In the genomic region with DNA sequence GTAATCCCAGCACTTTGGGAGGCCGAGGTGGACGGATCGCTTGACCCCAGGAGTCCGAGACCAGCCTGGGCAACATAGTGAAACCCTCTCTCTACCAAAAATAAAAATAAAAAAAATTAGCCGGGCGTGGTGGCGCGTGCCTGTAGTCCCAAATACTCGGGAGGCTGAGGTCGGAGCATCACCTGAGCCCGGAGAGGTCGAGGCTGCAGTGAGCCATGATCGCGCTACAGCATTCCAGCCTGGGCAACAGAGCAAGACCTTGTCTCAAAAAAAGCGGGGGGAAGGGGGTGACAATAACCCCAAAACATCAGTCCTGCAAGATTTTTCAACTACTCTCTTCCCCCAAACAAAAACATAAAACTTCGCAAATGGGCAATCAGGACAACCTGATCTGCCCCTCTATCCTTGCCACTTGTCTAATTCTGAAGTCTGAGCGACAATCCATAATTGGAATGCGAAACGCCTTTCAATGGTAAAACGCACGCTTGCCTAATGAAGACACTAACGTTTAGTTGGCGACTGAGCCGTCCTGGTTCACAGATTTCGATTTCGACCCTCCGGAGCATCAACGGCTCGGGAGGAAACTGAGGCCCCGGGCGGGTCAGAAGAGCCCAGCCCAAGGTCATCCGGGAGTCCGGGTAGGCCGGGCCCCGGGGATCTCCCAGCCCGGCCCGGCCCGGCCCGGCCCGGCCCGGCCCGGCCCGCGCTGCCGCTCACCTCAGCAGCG, we compare ENCODE assay signal across 8 cellular contexts. TPM values are rescaled to one million over a fixed set of nuclear protein-coding genes. Genes with fewer than 3 reads are reported as not detected.
A peak's percentile ranks its signal among the peaks of the same experiment; 100 is the strongest.
DNase-seq lines count a peak whose midpoint lies in the region; ATAC-seq lines count a peak whose summit lies in the region.

No MANE protein-coding gene starts in this region.

- H3K4me1 Mint-ChIP-seq in stimulated activated naive CD8-positive, alpha-beta T cell treated with anti-CD3 and anti-CD28 coated beads, Interleukin-15, Interleukin-2, amounts not matched to agents 100 ng/mL and 50 ng/mL, for 24 hours (ENCODE audit: low read depth) = peaks cover 18% of the 10 kb centered on the region
- H3K4me1 Mint-ChIP-seq in activated T-cell treated with anti-CD3 and anti-CD28 coated beads, Interleukin-2, amount 50 U/mL, for 72 hours (ENCODE audit: low read depth) = peaks cover 15% of the 10 kb centered on the region
- peaks cover 0 to 6% of the 10 kb centered on the region in 2 donors for H3K4me1 Mint-ChIP-seq in immature natural killer cell

- no peaks in the 10 kb centered on the region for H3K27me3 ChIP-seq in subcutaneous abdominal adipose tissue (ENCODE audit: control insufficient read depth in 5 of 5, insufficient read depth in 4 of 5, low read length in 5 of 5)

- H3K9me3 Mint-ChIP-seq in stimulated activated naive CD8-positive, alpha-beta T cell treated with anti-CD3 and anti-CD28 coated beads, Interleukin-15, Interleukin-2, amounts not matched to agents 100 ng/mL and 50 ng/mL, for 24 hours = peaks cover 5% of the 10 kb centered on the region
- H3K9me3 Mint-ChIP-seq in activated T-cell treated with anti-CD3 and anti-CD28 coated beads, Interleukin-2, amount 50 U/mL, for 72 hours = peaks cover 0 to 5% of the 10 kb centered on the region in 2 donors
- H3K9me3 Mint-ChIP-seq in immature natural killer cell = no peaks in the 10 kb centered on the region

- no peaks in the 10 kb centered on the region for H3K9me3 ChIP-seq in subcutaneous abdominal adipose tissue (ENCODE audit: control insufficient read depth in 5 of 5, low read length in 5 of 5)

- peak overlapping the region; percentile 90 for H3K27ac Mint-ChIP-seq in stimulated activated naive CD8-positive, alpha-beta T cell treated with anti-CD3 and anti-CD28 coated beads, Interleukin-15, Interleukin-2, amounts not matched to agents 100 ng/mL and 50 ng/mL, for 24 hours
- peak overlapping the region; percentile 87 for H3K27ac Mint-ChIP-seq in activated T-cell treated with anti-CD3 and anti-CD28 coated beads, Interleukin-2, amount 50 U/mL, for 72 hours
- H3K27ac Mint-ChIP-seq in immature natural killer cell = peak overlapping the region; percentile 37 to 84 (median 66)

- no peaks in the 10 kb centered on the region for H3K27me3 Mint-ChIP-seq in stimulated activated naive CD8-positive, alpha-beta T cell treated with anti-CD3 and anti-CD28 coated beads, Interleukin-15, Interleukin-2, amounts not matched to agents 100 ng/mL and 50 ng/mL, for 24 hours
- no peaks in the 10 kb centered on the region for H3K27me3 Mint-ChIP-seq in activated T-cell treated with anti-CD3 and anti-CD28 coated beads, Interleukin-2, amount 50 U/mL, for 72 hours (ENCODE audit: low read depth)
- peaks cover 2 to 5% (median 3%) of the 10 kb centered on the region in 3 donors for H3K27me3 Mint-ChIP-seq in immature natural killer cell (ENCODE audit: low read depth in 3 of 3)

- no peak for DNase-seq in stimulated activated naive CD8-positive, alpha-beta T cell treated with anti-CD3 and anti-CD28 coated beads, Interleukin-15, Interleukin-2, amounts not matched to agents 100 U/mL and 50 U/mL, for 24 hours
- no peak for DNase-seq in activated T-cell treated with anti-CD3 and anti-CD28 coated beads, Interleukin-2, amount 50 U/mL, for 72 hours
- no peak for DNase-seq in immature natural killer cell
- DNase-seq in cerebellar nuclear complex (lab: John Stamatoyannopoulos, UW) = no peak

- no peak for ATAC-seq in stimulated activated naive CD8-positive, alpha-beta T cell treated with anti-CD3 and anti-CD28 coated beads, Interleukin-15, Interleukin-2, amounts not matched to agents 100 U/mL and 50 U/mL, for 24 hours
- ATAC-seq in activated T-cell treated with anti-CD3 and anti-CD28 coated beads, Interleukin-2, amount 50 U/mL, for 72 hours (replicated peaks in 1 of 2) = no peak
- no peak for ATAC-seq in esophagus mucosa
- no peak for ATAC-seq in activated CD4-positive, CD25-positive, alpha-beta regulatory T cell treated with anti-CD3 and anti-CD28 coated beads, Interleukin-2, amount 50 U/mL, for 24 hours

- H3K9ac ChIP-seq in subcutaneous abdominal adipose tissue (ENCODE audit: low read length in 5 of 5) = peak overlapping the region; percentile 75 to 97 (median 88)

- H3K4me3 Mint-ChIP-seq in stimulated activated naive CD8-positive, alpha-beta T cell treated with anti-CD3 and anti-CD28 coated beads, Interleukin-15, Interleukin-2, amounts not matched to agents 100 ng/mL and 50 ng/mL, for 24 hours = no peak overlapping the region
- H3K4me3 Mint-ChIP-seq in activated T-cell treated with anti-CD3 and anti-CD28 coated beads, Interleukin-2, amount 50 U/mL, for 72 hours = peak overlapping the region in 1 of 2 donors; percentile 96
- peak overlapping the region in 3 of 5 donors; percentile 70 to 86 (median 82) for H3K4me3 Mint-ChIP-seq in immature natural killer cell

- peak overlapping the region; percentile 90 for H3K27ac ChIP-seq in subcutaneous abdominal adipose tissue (ENCODE audit: low read depth, low read length)

- peaks cover 0 to 3% (median 0%) of the 10 kb centered on the region in 5 donors for H3K36me3 ChIP-seq in subcutaneous abdominal adipose tissue (ENCODE audit: control insufficient read depth in 5 of 5, insufficient read depth in 5 of 5, low read length in 5 of 5)

- H3K4me1 ChIP-seq in subcutaneous abdominal adipose tissue (ENCODE audit: control insufficient read depth in 5 of 5, insufficient read depth in 5 of 5, low read length in 5 of 5) = peaks cover 9 to 51% (median 45%) of the 10 kb centered on the region in 5 donors

- H3K4me3 ChIP-seq in subcutaneous abdominal adipose tissue (ENCODE audit: low read depth in 1 of 5, low read length in 5 of 5) = peak overlapping the region; percentile 70 to 96 (median 94)

- peaks cover 5% of the 10 kb centered on the region for H3K36me3 Mint-ChIP-seq in stimulated activated naive CD8-positive, alpha-beta T cell treated with anti-CD3 and anti-CD28 coated beads, Interleukin-15, Interleukin-2, amounts not matched to agents 100 ng/mL and 50 ng/mL, for 24 hours (ENCODE audit: low read depth)
- H3K36me3 Mint-ChIP-seq in activated T-cell treated with anti-CD3 and anti-CD28 coated beads, Interleukin-2, amount 50 U/mL, for 72 hours (ENCODE audit: insufficient read depth in 2 of 2) = peaks cover 9 to 10% of the 10 kb centered on the region in 2 donors
- H3K36me3 Mint-ChIP-seq in immature natural killer cell = no peaks in the 10 kb centered on the region

RNA-seq across cellular contexts. Expression of gene BTBD1, which starts 0.9 kb away (rescaled TPM):
- 10 to 100 TPM; 65.0 to 65.7 TPM for total RNA-seq in activated T-cell treated with anti-CD3 and anti-CD28 coated beads, Interleukin-2, amount 50 U/mL, for 72 hours
- 10 to 100 TPM; 45.6 to 61.9 (median 56.1) TPM for polyA plus RNA-seq in immature natural killer cell
- 33.3 TPM for total RNA-seq in esophagus mucosa

RNA-seq across cellular contexts. Expression of gene TM6SF1, which starts 41.2 kb away (rescaled TPM):
- 10 to 100 TPM; 25.1 to 31.8 TPM for total RNA-seq in activated T-cell treated with anti-CD3 and anti-CD28 coated beads, Interleukin-2, amount 50 U/mL, for 72 hours
- 10 to 100 TPM; 17.2 to 20.2 (median 17.9) TPM for polyA plus RNA-seq in immature natural killer cell
- 0.48 TPM for total RNA-seq in esophagus mucosa

RNA-seq across cellular contexts. Expression of gene C15orf40, which starts 54.8 kb away (rescaled TPM):
- total RNA-seq in activated T-cell treated with anti-CD3 and anti-CD28 coated beads, Interleukin-2, amount 50 U/mL, for 72 hours = 10 to 100 TPM; 31.5 to 40.8 TPM
- polyA plus RNA-seq in immature natural killer cell = 10 to 100 TPM; 48.1 to 56.5 (median 48.7) TPM
- 18.7 TPM for total RNA-seq in esophagus mucosa

Comparison
In these comparisons a context has a peak if more than half of its experiments do, and no peak if none do; other contexts are left out.
1. RNA of gene TM6SF1, which starts 41.2 kb away (total RNA-seq): 25.1 to 31.8 TPM in activated T-cell treated with anti-CD3 and anti-CD28 coated beads, Interleukin-2, amount 50 U/mL, for 72 hours; 0.48 TPM in esophagus mucosa (single experiment); every median in the first group is over 10 times any median in the second.
2. Peak in every context shown above with its lines, with median percentiles within 50 percentile points of each other: H3K27ac Mint-ChIP-seq.